ENCODE assay signal across 30 cellular contexts in the genomic region with DNA sequence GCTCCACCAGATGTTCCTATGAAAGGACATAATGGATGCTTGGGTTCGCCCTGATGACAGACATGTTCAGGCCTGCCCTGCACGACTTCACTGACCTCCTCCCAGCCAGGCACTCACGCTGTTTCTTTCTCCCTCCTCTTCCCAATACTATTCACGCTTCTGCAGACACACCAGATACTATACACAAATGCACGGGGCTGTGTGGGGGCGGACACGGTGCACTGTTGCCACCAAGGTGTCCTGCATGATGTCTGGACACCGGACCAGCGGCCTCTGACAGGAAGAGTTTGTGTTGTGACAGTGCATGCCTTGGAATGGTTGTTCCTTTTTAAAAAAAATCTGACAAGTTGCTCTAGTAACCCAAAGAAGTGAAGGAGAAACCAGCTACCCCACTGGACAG.
A peak's percentile ranks its signal among the peaks of the same experiment; 100 is the strongest.
DNase-seq lines count a peak whose midpoint lies in the region; ATAC-seq, FAIRE-seq and TF ChIP-seq lines count a peak whose summit lies in the region.
"Had no signal": no experiment of that assay in that cellular context is flagged by ENCODE, and none has a peak within 500 bp of the region (broad histone marks: within the 10 kb centered on the region; RNA-seq: fewer than 3 reads in every experiment).

No MANE protein-coding gene starts in this region.

- no peak overlapping the region for H3K4me3 Mint-ChIP-seq in MCF 10A (ENCODE audit: unreplicated experiment)
- H3K4me3 Mint-ChIP-seq: activated naive CD8-positive, alpha-beta T cell treated with anti-CD3 and anti-CD28 coated beads, Interleukin-2, amount 50 U/mL, for 24 hours; activated T-cell treated with anti-CD3 and anti-CD28 coated beads, Interleukin-2, amount 50 U/mL, for 72 hours; CD4-positive, alpha-beta T cell; central memory CD8-positive, alpha-beta T cell; naive thymus-derived CD8-positive, alpha-beta T cell had no signal

- H3K79me1 ChIP-seq in H1 (ENCODE audit: low read depth, low read length) = peaks cover 2% of the 10 kb centered on the region; the same call in 1 of the 2 replicates
- peaks cover 9% of the 10 kb centered on the region for H3K79me1 ChIP-seq in neuronal stem cell (ENCODE audit: low read depth, low read length)

- WGBS in H1 (ENCODE audit: extremely low coverage in 1 of 2, insufficient coverage in 1 of 2, insufficient read length in 1 of 2, insufficient replicate concordance in 2 of 2, low coverage in 1 of 2, low lambda C conversion rate in 2 of 2, missing lambda C conversion rate in 1 of 2), 2 experiments = 94% methylated on average over 8 of the region's 9 CpGs; no CpG with 5 or more reads in 1 of the 2 experiments
- WGBS in neuronal stem cell (ENCODE audit: extremely low coverage in 2 of 2, insufficient read length in 2 of 2, insufficient replicate concordance in 1 of 2), 2 donors = no CpG with 5 or more reads among the region's 9 CpGs

- peaks cover 0 to 30% of the 10 kb centered on the region in 2 experiments; a peak in 3 of 4 replicates for H3K79me2 ChIP-seq in H1 (ENCODE audit: control insufficient read depth in 1 of 2, insufficient read depth in 2 of 2, low read length in 2 of 2)

- DNase-seq in MCF 10A (ENCODE audit: unreplicated experiment) = no peak
- no peak for DNase-seq in breast epithelium (ENCODE audit: low spot score in 2 of 2)
- no peak for DNase-seq in H1 (ENCODE audit: low read depth in 1 of 2, low spot score in 2 of 2)
- DNase-seq in neuronal stem cell (ENCODE audit: low spot score) = no peak
- DNase-seq in urothelium cell line (ENCODE audit: low spot score) = no peak
- no peak for DNase-seq in foreskin keratinocyte
- DNase-seq in HUDEP-2 (lab: John Stamatoyannopoulos, UW; ENCODE audit: unreplicated experiment in 76 of 76) = no peak
- DNase-seq in LoVo (ENCODE audit: low spot score) = no peak
- DNase-seq: activated CD4-positive, alpha-beta T cell treated with anti-CD3 and anti-CD28 coated beads, Interleukin-2, amount 50 U/mL, for 48 hours; activated CD4-positive, CD25-positive, alpha-beta regulatory T cell treated with anti-CD3 and anti-CD28 coated beads, Interleukin-2, amount 50 U/mL, for 72 hours; activated naive CD8-positive, alpha-beta T cell treated with anti-CD3 and anti-CD28 coated beads, Interleukin-2, amount 50 U/mL, for 24 hours; activated T-cell treated with anti-CD3 and anti-CD28 coated beads, Interleukin-2, amount 50 U/mL, for 72 hours; AML-193; CD4-positive, alpha-beta T cell; esophagus squamous epithelium; foreskin melanocyte; Karpas-422; naive thymus-derived CD8-positive, alpha-beta T cell; NCI-H1694; NCI-H526; pancreas; SHP77; stimulated activated naive CD4-positive, alpha-beta T cell treated with Interleukin-2 at 50 U/mL for 16 hours; T-helper 2 cell had no signal

- no peak overlapping the region for H3K9ac ChIP-seq in H1 (replicated peaks in 1 of 4; ENCODE audit: extremely low read depth in 1 of 4, low read depth in 3 of 4, low read length in 3 of 4)
- H3K9ac ChIP-seq in neuronal stem cell (ENCODE audit: low read depth, low read length, poor library complexity) = no peak overlapping the region

- peaks cover 11% of the 10 kb centered on the region for H3K4me1 Mint-ChIP-seq in MCF 10A (ENCODE audit: insufficient read depth, unreplicated experiment)
- H3K4me1 Mint-ChIP-seq: central memory CD8-positive, alpha-beta T cell had no signal

- no peaks in the 10 kb centered on the region for H3K9me3 ChIP-seq in breast epithelium
- no peaks in the 10 kb centered on the region for H3K9me3 ChIP-seq in H1 (ENCODE audit: insufficient read depth in 2 of 2, low read depth in 1 of 2, low read length in 1 of 2)
- H3K9me3 ChIP-seq in neuronal stem cell (replicated peaks in 1 of 2; ENCODE audit: control insufficient read depth in 2 of 2, insufficient read depth in 1 of 2, low read depth in 1 of 2, low read length in 2 of 2) = peaks cover 0 to 14% of the 10 kb centered on the region in 2 donors
- H3K9me3 ChIP-seq: A549, esophagus squamous epithelium, pancreas, thoracic aorta had no signal

- H3K18ac ChIP-seq in H1 (ENCODE audit: extremely low read depth, low read length) (no peak overlapping the region), neuronal stem cell (ENCODE audit: low read length) (peak overlapping the region; percentile 55)

- H3K9me3 Mint-ChIP-seq in MCF 10A (ENCODE audit: unreplicated experiment) = no peaks in the 10 kb centered on the region
- H3K9me3 Mint-ChIP-seq: activated naive CD8-positive, alpha-beta T cell treated with anti-CD3 and anti-CD28 coated beads, Interleukin-2, amount 50 U/mL, for 24 hours; activated T-cell treated with anti-CD3 and anti-CD28 coated beads, Interleukin-2, amount 50 U/mL, for 72 hours; CD4-positive, alpha-beta T cell; central memory CD8-positive, alpha-beta T cell; naive thymus-derived CD8-positive, alpha-beta T cell had no signal

- no peaks in the 10 kb centered on the region for H3K27me3 ChIP-seq in breast epithelium
- H3K27me3 ChIP-seq in H1 (replicated peaks in 1 of 4; ENCODE audit: control insufficient read depth in 3 of 4, extremely low read depth in 1 of 4, insufficient read depth in 3 of 4, low read length in 3 of 4) = no peaks in the 10 kb centered on the region
- H3K27me3 ChIP-seq in neuronal stem cell (ENCODE audit: control insufficient read depth in 3 of 3, insufficient read depth in 3 of 3, low read depth in 1 of 3, low read length in 3 of 3) = no peaks in the 10 kb centered on the region
- H3K27me3 ChIP-seq in foreskin keratinocyte = no peaks in the 10 kb centered on the region
- H3K27me3 ChIP-seq: esophagus squamous epithelium, pancreas had no signal

- H2BK20ac ChIP-seq in H1 (ENCODE audit: low read length) = peak overlapping the region; percentile 73; the same call in 1 of the 2 replicates

- FAIRE-seq in H1 (lab: Jason Lieb, UNC) (no peak), urothelium cell line (lab: Jason Lieb, UNC) (peak; percentile 44)
- FAIRE-seq: A549, H54, pancreas had no signal

- POLR2A ChIA-PET in MCF 10A (lab: Yijun Ruan, JAX) (no interaction called here), H1 (lab: Charles Lee; ENCODE audit: partially characterized antibody) (interaction anchor here (1.0 to 1.3 kb wide), 2 partner anchors 12 to 20 kb away, joined by 3 read pairs; no protein-coding TSS in a partner anchor)

- H2BK12ac ChIP-seq in H1 (ENCODE audit: low read depth, low read length) (0 out of 2 replicates have a peak overlapping the region, but pooled peaks have one; percentile 11), neuronal stem cell (ENCODE audit: low read length) (no peak overlapping the region)

- H3K23ac ChIP-seq in H1 (ENCODE audit: insufficient read length) (no peak overlapping the region), neuronal stem cell (ENCODE audit: low read depth, low read length, poor library complexity) (peak overlapping the region; percentile 26)

- H3K36me3 ChIP-seq in breast epithelium (no peaks in the 10 kb centered on the region), H1 (ENCODE audit: control insufficient read depth in 2 of 4, insufficient read depth in 4 of 4, low read length in 3 of 4) (no peaks in the 10 kb centered on the region), neuronal stem cell (replicated peaks in 1 of 2; ENCODE audit: control insufficient read depth in 2 of 2, insufficient read depth in 2 of 2, low read length in 2 of 2) (peaks cover 0 to 49% of the 10 kb centered on the region in 2 donors)
- H3K36me3 ChIP-seq: esophagus squamous epithelium, pancreas, thoracic aorta had no signal

- H2BK15ac ChIP-seq in H1 (ENCODE audit: low read length) = no peak overlapping the region
- H2BK15ac ChIP-seq in neuronal stem cell (ENCODE audit: low read length) = no peak overlapping the region

- CTCF ChIA-PET in MCF 10A (lab: Yijun Ruan, JAX) (no interaction called here), H1 (lab: Charles Lee; ENCODE audit: partially characterized antibody) (interaction anchor here (1.6 kb wide), 1 partner anchor 9 kb away, joined by 3 read pairs; no protein-coding TSS in a partner anchor)

- no peak for TF ChIP-seq EP300 in H1 (IDR thresholded peaks at IDR 0.05; ENCODE audit: borderline replicate concordance in 1 of 2, low read depth in 2 of 2, low read length in 2 of 2)

- no peaks in the 10 kb centered on the region for H4K20me1 ChIP-seq in H1 (replicated peaks in 1 of 2; ENCODE audit: control insufficient read depth in 1 of 2, insufficient read depth in 2 of 2, low read length in 2 of 2)

- H2BK5ac ChIP-seq in H1 (ENCODE audit: low read depth, low read length) = peak overlapping the region; percentile 87; the same call in 1 of the 2 replicates
- H2BK5ac ChIP-seq in neuronal stem cell (ENCODE audit: low read length) = peak overlapping the region; percentile 4

- ATAC-seq in foreskin keratinocyte = no peak
- ATAC-seq: A549; activated naive CD8-positive, alpha-beta T cell treated with anti-CD3 and anti-CD28 coated beads, Interleukin-2, amount 50 U/mL, for 24 hours; activated T-cell treated with anti-CD3 and anti-CD28 coated beads, Interleukin-2, amount 50 U/mL, for 72 hours; naive thymus-derived CD8-positive, alpha-beta T cell; Panc1 had no signal

- H3K27ac ChIP-seq in breast epithelium = no peak overlapping the region
- no peak overlapping the region for H3K27ac ChIP-seq in H1 (ENCODE audit: low read depth, low read length)
- no peak overlapping the region for H3K27ac ChIP-seq in neuronal stem cell (replicated peaks; ENCODE audit: low read length)
- H3K27ac ChIP-seq in foreskin keratinocyte = no peak overlapping the region
- H3K27ac ChIP-seq: pancreas had no signal

- H3K23me2 ChIP-seq in H1 (ENCODE audit: low read depth, low read length) = no peaks in the 10 kb centered on the region

- H3K4me1 ChIP-seq in breast epithelium (no peaks in the 10 kb centered on the region), H1 (replicated peaks in 1 of 4; ENCODE audit: control insufficient read depth in 3 of 4, insufficient read depth in 4 of 4, low read length in 3 of 4) (peaks cover 2 to 8% (median 5%) of the 10 kb centered on the region in 4 experiments; a peak in 6 of 7 replicates), neuronal stem cell (ENCODE audit: control insufficient read depth in 2 of 2, insufficient read depth in 1 of 2, low read depth in 1 of 2, low read length in 2 of 2) (peaks cover 20 to 26% of the 10 kb centered on the region in 2 donors), foreskin keratinocyte (peaks cover 17% of the 10 kb centered on the region)
- H3K4me1 ChIP-seq: esophagus squamous epithelium had no signal

- no peaks in the 10 kb centered on the region for H3K36me3 Mint-ChIP-seq in MCF 10A (ENCODE audit: insufficient read depth, unreplicated experiment)
- H3K36me3 Mint-ChIP-seq: naive thymus-derived CD8-positive, alpha-beta T cell had no signal

- H2AFZ ChIP-seq in H1 (ENCODE audit: low read length) (no peak overlapping the region), neuronal stem cell (ENCODE audit: low read length) (no peak overlapping the region)

- H3K4me3 ChIP-seq in breast epithelium = no peak overlapping the region
- no peak overlapping the region for H3K4me3 ChIP-seq in H1 (ENCODE audit: extremely low read depth in 1 of 4, insufficient read depth in 2 of 4, low read depth in 3 of 4, low read length in 4 of 4)
- H3K4me3 ChIP-seq in neuronal stem cell (ENCODE audit: low read length in 2 of 2) = no peak overlapping the region
- H3K4me3 ChIP-seq: A549, esophagus squamous epithelium, pancreas, skin epidermis, thoracic aorta had no signal

- no peak overlapping the region for H4K5ac ChIP-seq in H1 (ENCODE audit: insufficient read length, low read depth, low read length)

- H3K56ac ChIP-seq in H1 (replicated peaks; ENCODE audit: insufficient read length, low read depth, low read length) = no peak overlapping the region

- peak overlapping the region; percentile 49 for H4K91ac ChIP-seq in H1 (replicated peaks; ENCODE audit: insufficient read length, low read length)
- H4K91ac ChIP-seq in neuronal stem cell (ENCODE audit: low read depth, low read length, poor library complexity) = no peak overlapping the region

- H3K4ac ChIP-seq in H1 (replicated peaks; ENCODE audit: insufficient read length, low read depth, low read length) = no peak overlapping the region
- H3K4ac ChIP-seq in neuronal stem cell (ENCODE audit: low read length) = no peak overlapping the region

- no peak for TF ChIP-seq RAD21 in H1 (IDR thresholded peaks at IDR 0.05 in 1 of 2, conservative IDR thresholded peaks at IDR 0.05 in 1 of 2; ENCODE audit: low read depth in 2 of 2, low read length in 2 of 2)

- H2BK120ac ChIP-seq in H1 (replicated peaks; ENCODE audit: low read depth, low read length) = no peak overlapping the region
- no peak overlapping the region for H2BK120ac ChIP-seq in neuronal stem cell (ENCODE audit: low read depth, low read length)

- no peak overlapping the region for H3K4me2 ChIP-seq in H1 (ENCODE audit: insufficient read depth in 1 of 2, low read depth in 2 of 2, low read length in 2 of 2)
- H3K4me2 ChIP-seq in neuronal stem cell (ENCODE audit: insufficient read depth, low read length, poor library complexity, severe bottlenecking) = no peak overlapping the region
- H3K4me2 ChIP-seq: A549 had no signal

- no TSS peak for BruUV-seq in MCF 10A (replicated peaks; lab: Mats Ljungman, UMichigan)

- intact Hi-C loops in MCF 10A (cut with micrococcal nuclease) = no loop called here
- intact Hi-C loops in breast epithelium (cut with DNase I; ENCODE audit: low total_unique reads) = no loop called here

- H4K8ac ChIP-seq in H1 (ENCODE audit: extremely low read depth, insufficient read depth, low read length) = no peak overlapping the region
- no peak overlapping the region for H4K8ac ChIP-seq in neuronal stem cell (ENCODE audit: low read depth, low read length)

- H2AK5ac ChIP-seq in H1 (ENCODE audit: low read depth, low read length) (no peak overlapping the region), neuronal stem cell (ENCODE audit: low read depth, low read length) (peak overlapping the region; percentile 31)

- no peak overlapping the region for H3K14ac ChIP-seq in H1 (ENCODE audit: insufficient read length)
- H3K14ac ChIP-seq in neuronal stem cell (ENCODE audit: low read length) = no peak overlapping the region

- TF ChIP-seq CTCF in MCF 10A (IDR thresholded peaks at IDR 0.05; ENCODE audit: unreplicated experiment) (no peak), breast epithelium (IDR thresholded peaks at IDR 0.05) (no peak), H1 (IDR thresholded peaks at IDR 0.05; ENCODE audit: control extremely low read depth in 1 of 3, insufficient read depth in 1 of 3, low read depth in 1 of 3, low read length in 3 of 3) (no peak), foreskin keratinocyte (conservative IDR thresholded peaks at IDR 0.05) (no peak)

- no peaks in the 10 kb centered on the region for H3K27me3 Mint-ChIP-seq in MCF 10A (ENCODE audit: insufficient read depth, unreplicated experiment)
- H3K27me3 Mint-ChIP-seq: activated naive CD8-positive, alpha-beta T cell treated with anti-CD3 and anti-CD28 coated beads, Interleukin-2, amount 50 U/mL, for 24 hours; CD4-positive, alpha-beta T cell had no signal

- TF ChIP-seq POLR2A in breast epithelium (IDR thresholded peaks at IDR 0.05) (no peak), H1 (IDR thresholded peaks at IDR 0.05; ENCODE audit: control extremely low read depth in 1 of 2, low read depth in 2 of 2, low read length in 2 of 2) (no peak)

- H3K27ac Mint-ChIP-seq in MCF 10A (ENCODE audit: low read depth, unreplicated experiment) = peak overlapping the region; percentile 39
- H3K27ac Mint-ChIP-seq: activated naive CD8-positive, alpha-beta T cell treated with anti-CD3 and anti-CD28 coated beads, Interleukin-2, amount 50 U/mL, for 24 hours; activated T-cell treated with anti-CD3 and anti-CD28 coated beads, Interleukin-2, amount 50 U/mL, for 72 hours; CD4-positive, alpha-beta T cell had no signal
